In genomic region chr1:230426246-230427101, GRCh38 we compare ENCODE assay signal across 1 cellular context.
TF ChIP-seq lines count a peak whose summit lies in the region.

Gene PGBD5, minus strand, starts transcription at chr1:230426332. Its CDS starts 404 bp downstream, at chr1:230425928.

TF ChIP-seq in HepG2, 621 proteins besides CTCF, POLR2A, EP300 and RAD21 (continued from another document and continues in another):
- TF ChIP-seq HCFC1 (IDR thresholded peaks at IDR 0.05; ENCODE audit: low read depth, low read length) (no peak), SP140L (CRISPR knock-in tag; IDR thresholded peaks at IDR 0.05; ENCODE audit: borderline replicate concordance) (peak; percentile 89; the same call in 1 of the 2 replicates), HNRNPK (IDR thresholded peaks at IDR 0.05; ENCODE audit: low read depth, low read length, poor library complexity, severe bottlenecking) (peak; percentile 61), SMARCE1 (IDR thresholded peaks at IDR 0.05; ENCODE audit: borderline replicate concordance) (no peak), MAX (IDR thresholded peaks at IDR 0.05) (peak; percentile 90), KDM5A (IDR thresholded peaks at IDR 0.05; ENCODE audit: borderline replicate concordance, low read length) (no peak), ZNF382 (CRISPR knock-in tag; IDR thresholded peaks at IDR 0.05; ENCODE audit: borderline replicate concordance) (no peak), ZNF777 (CRISPR knock-in tag; IDR thresholded peaks at IDR 0.05) (peak; percentile 78), SYNCRIP (IDR thresholded peaks at IDR 0.05; ENCODE audit: insufficient read depth, low read depth, low read length) (no peak), ZNF180 (CRISPR knock-in tag; IDR thresholded peaks at IDR 0.05; ENCODE audit: borderline replicate concordance, low read depth) (peak; percentile 81; the same call in 1 of the 2 replicates), ZNF503 (CRISPR knock-in tag; IDR thresholded peaks at IDR 0.05) (peak; percentile 72; the same call in 1 of the 2 replicates), ZNF10 (CRISPR knock-in tag; IDR thresholded peaks at IDR 0.05; ENCODE audit: borderline replicate concordance, low read depth) (no peak), PHF8 (CRISPR knock-in tag; IDR thresholded peaks at IDR 0.05) (0 out of 2 replicates have a peak, but pooled peaks have one; percentile 46), MAFK (conservative IDR thresholded peaks at IDR 0.05 in 1 of 2, IDR thresholded peaks at IDR 0.05 in 1 of 2; ENCODE audit: low read length in 2 of 2) (no peak), TFDP2 (CRISPR knock-in tag; IDR thresholded peaks at IDR 0.05) (peak; percentile 75), PBX3 (CRISPR knock-in tag; IDR thresholded peaks at IDR 0.05; ENCODE audit: borderline replicate concordance) (peak; percentile 85; the same call in 1 of the 2 replicates), MXD4 (CRISPR knock-in tag; IDR thresholded peaks at IDR 0.05) (peak; percentile 99), ZNF160 (CRISPR knock-in tag; IDR thresholded peaks at IDR 0.05) (peak; percentile 53; the same call in 1 of the 2 replicates), CCAR2 (optimal IDR thresholded peaks at IDR 0.05; ENCODE audit: low read depth, low read length) (no peak), ZNF556 (CRISPR knock-in tag; IDR thresholded peaks at IDR 0.05; ENCODE audit: borderline replicate concordance) (no peak), ATRX (CRISPR knock-in tag; IDR thresholded peaks at IDR 0.05; ENCODE audit: borderline replicate concordance) (no peak), ZC3H13 (CRISPR knock-in tag; IDR thresholded peaks at IDR 0.05) (no peak), SNAPC4 (CRISPR knock-in tag; IDR thresholded peaks at IDR 0.05) (no peak), ZNF263 (CRISPR knock-in tag; IDR thresholded peaks at IDR 0.05) (peak; percentile 80), ZBTB14 (CRISPR knock-in tag; IDR thresholded peaks at IDR 0.05) (peak; percentile 79), ZNF879 (CRISPR knock-in tag; IDR thresholded peaks at IDR 0.05) (peak; percentile 72; the same call in 1 of the 2 replicates), GATAD1 (CRISPR knock-in tag; IDR thresholded peaks at IDR 0.05) (peak; percentile 68), DBP (CRISPR knock-in tag; IDR thresholded peaks at IDR 0.05; ENCODE audit: not compliant biosample characterization) (peak; percentile 92), SETDB1 (CRISPR knock-in tag; IDR thresholded peaks at IDR 0.05; ENCODE audit: borderline replicate concordance) (no peak), GTF3A (CRISPR knock-in tag; conservative IDR thresholded peaks at IDR 0.05) (no peak), ZNF20 (CRISPR knock-in tag; IDR thresholded peaks at IDR 0.05) (no peak), RFX3 (CRISPR knock-in tag; IDR thresholded peaks at IDR 0.05) (no peak), DMAP1 (CRISPR knock-in tag; IDR thresholded peaks at IDR 0.05) (no peak), ZBTB42 (CRISPR knock-in tag; IDR thresholded peaks at IDR 0.05) (no peak), MEF2D (CRISPR knock-in tag; IDR thresholded peaks at IDR 0.05) (peak; percentile 72), HOXA5 (CRISPR knock-in tag; IDR thresholded peaks at IDR 0.05) (peak; percentile 98), NRL (CRISPR knock-in tag; IDR thresholded peaks at IDR 0.05; ENCODE audit: borderline replicate concordance) (peak; percentile 75; the same call in 1 of the 2 replicates), SRSF4 (IDR thresholded peaks at IDR 0.05; ENCODE audit: low read depth, low read length, poor library complexity, severe bottlenecking) (no peak), ZUFSP (CRISPR knock-in tag; IDR thresholded peaks at IDR 0.05; ENCODE audit: borderline replicate concordance) (no peak), ATF7 (IDR thresholded peaks at IDR 0.05) (no peak), ATF7 (CRISPR knock-in tag; IDR thresholded peaks at IDR 0.05) (no peak), ZNF335 (CRISPR knock-in tag; IDR thresholded peaks at IDR 0.05) (peak; percentile 56; the same call in 1 of the 2 replicates), ZNF33A (CRISPR knock-in tag; IDR thresholded peaks at IDR 0.05; ENCODE audit: borderline replicate concordance) (no peak), ZNF441 (CRISPR knock-in tag; IDR thresholded peaks at IDR 0.05; ENCODE audit: borderline replicate concordance) (peak; percentile 94), BCLAF1 (IDR thresholded peaks at IDR 0.05) (no peak), TBL1XR1 (IDR thresholded peaks at IDR 0.05; ENCODE audit: borderline replicate concordance, low read length, partially characterized antibody) (no peak), GLI4 (CRISPR knock-in tag; IDR thresholded peaks at IDR 0.05; ENCODE audit: borderline replicate concordance) (0 out of 2 replicates have a peak, but pooled peaks have one; percentile 35), ETV6 (CRISPR knock-in tag; conservative IDR thresholded peaks at IDR 0.05) (peak; percentile 94)
